Comparison of ENCODE assay signal across 15 cellular contexts in genomic region chr22:38098410-38099249, GRCh38. TPM values are rescaled to one million over a fixed set of nuclear protein-coding genes. Genes with fewer than 3 reads are reported as not detected.
DNase-seq lines count a peak whose midpoint lies in the region; ATAC-seq and TF ChIP-seq lines count a peak whose summit lies in the region.
"Had no signal": no experiment of that assay in that cellular context is flagged by ENCODE, and none has a peak within 500 bp of the region (broad histone marks: within the 10 kb centered on the region; RNA-seq: fewer than 3 reads in every experiment).

No MANE protein-coding gene starts in this region.

- no peak for TF ChIP-seq EP300 in SK-N-SH (IDR thresholded peaks at IDR 0.05; ENCODE audit: borderline replicate concordance in 1 of 2, low read depth in 1 of 2, low read length in 1 of 2)

- H3K27me3 ChIP-seq in SK-N-SH (ENCODE audit: insufficient read depth): no peaks in the 10 kb centered on the region
- no peaks in the 10 kb centered on the region for H3K27me3 ChIP-seq in upper lobe of right lung
- H3K27me3 ChIP-seq in gastrocnemius medialis: no peaks in the 10 kb centered on the region

- TF ChIP-seq CTCF in SK-N-SH (IDR thresholded peaks at IDR 0.05) (no peak), cardiac fibroblast (IDR thresholded peaks at IDR 0.05; ENCODE audit: low read depth, low read length) (no peak), upper lobe of right lung (IDR thresholded peaks at IDR 0.05) (no peak), gastrocnemius medialis (IDR thresholded peaks at IDR 0.05 in 4 of 5, conservative IDR thresholded peaks at IDR 0.05 in 1 of 5) (no peak)

- no peak for DNase-seq in SK-N-SH
- peak; percentile 46 to 76 for DNase-seq in cardiac fibroblast (ENCODE audit: low read depth in 2 of 2)
- DNase-seq in left colon: no peak
- no peak for DNase-seq in upper lobe of right lung
- DNase-seq in germinal center (ENCODE audit: low spot score): no peak
- DNase-seq in gastrocnemius medialis: no peak
- no peak for DNase-seq in NCI-H1417 (lab: John Stamatoyannopoulos, UW)
- DNase-seq: activated CD4-positive, alpha-beta T cell treated with anti-CD3 and anti-CD28 coated beads for 36 hours; activated T-cell treated with anti-CD3 and anti-CD28 coated beads, Interleukin-2, amount 50 U/mL, for 24 hours; NCI-H2107 had no signal

- H3K79me2 ChIP-seq in SK-N-SH (ENCODE audit: insufficient read depth): no peaks in the 10 kb centered on the region

- in situ Hi-C loops in gastrocnemius medialis (cut with MboI; ENCODE audit: low sequenced_read_pairs in 4 of 4): no loop called here

- peak; percentile 47; the same call in 2 of the 3 replicates for ATAC-seq in SK-N-SH treated with all-trans-retinoic acid at 6 μM for 48 hours
- ATAC-seq in left colon: peak; percentile 21
- peak; percentile 13 for ATAC-seq in upper lobe of right lung
- no peak for ATAC-seq in gastrocnemius medialis
- ATAC-seq: activated CD4-positive, alpha-beta T cell treated with anti-CD3 and anti-CD28 coated beads for 36 hours had no signal

- intact Hi-C loops in left colon (cut with DNase I, micrococcal nuclease): no loop called here
- intact Hi-C loops in upper lobe of right lung (cut with DNase I): no loop called here
- intact Hi-C loops in gastrocnemius medialis (cut with DNase I; ENCODE audit: low total_unique reads): no loop called here

- no peaks in the 10 kb centered on the region for H3F3A ChIP-seq in SK-N-SH (replicated peaks; ENCODE audit: insufficient read depth)

- H3K4me1 ChIP-seq in SK-N-SH (ENCODE audit: control insufficient read depth in 1 of 2, insufficient read depth in 2 of 2, low read depth in 1 of 2, low read length in 1 of 2) (no peaks in the 10 kb centered on the region), upper lobe of right lung (peaks cover 5% of the 10 kb centered on the region), gastrocnemius medialis (no peaks in the 10 kb centered on the region)

- H3K27ac ChIP-seq in SK-N-SH (ENCODE audit: low read depth in 2 of 2, low read length in 1 of 2) (no peak overlapping the region), upper lobe of right lung (no peak overlapping the region), gastrocnemius medialis (no peak overlapping the region)
- H3K27ac ChIP-seq: 22Rv1, HL-60 had no signal

- no peak overlapping the region for H3K9ac ChIP-seq in SK-N-SH

- H2AFZ ChIP-seq in SK-N-SH (ENCODE audit: low read depth): no peak overlapping the region

- H4K20me1 ChIP-seq in SK-N-SH (ENCODE audit: insufficient read depth): no peaks in the 10 kb centered on the region

- H3K36me3 ChIP-seq in SK-N-SH (replicated peaks in 1 of 2; ENCODE audit: control insufficient read depth in 1 of 2, insufficient read depth in 2 of 2, low read length in 1 of 2) (no peaks in the 10 kb centered on the region), upper lobe of right lung (no peaks in the 10 kb centered on the region), gastrocnemius medialis (no peaks in the 10 kb centered on the region)

- H3K9me2 ChIP-seq in SK-N-SH: no peaks in the 10 kb centered on the region

- no peak for TF ChIP-seq POLR2A in gastrocnemius medialis (IDR thresholded peaks at IDR 0.05)

- 62% methylated on average over 6 of the region's 9 CpGs for WGBS in SK-N-SH (ENCODE audit: low lambda C conversion rate)

- no peak for TF ChIP-seq RAD21 in SK-N-SH (IDR thresholded peaks at IDR 0.05; ENCODE audit: low read length)

- POLR2A ChIA-PET in SK-N-SH (lab: Yijun Ruan, JAX): interaction anchor here (1.2 kb wide), 1 partner anchor 14 kb away, joined by 3 read pairs; no protein-coding TSS in a partner anchor

- no peaks in the 10 kb centered on the region for H3K9me3 ChIP-seq in SK-N-SH
- no peaks in the 10 kb centered on the region for H3K9me3 ChIP-seq in upper lobe of right lung
- H3K9me3 ChIP-seq in gastrocnemius medialis: no peaks in the 10 kb centered on the region

- H3K4me3 ChIP-seq in SK-N-SH (ENCODE audit: low read depth in 2 of 2, low read length in 1 of 2) (no peak overlapping the region), cardiac fibroblast (replicated peaks in 1 of 2; ENCODE audit: low read depth in 2 of 2, low read length in 2 of 2) (no peak overlapping the region), upper lobe of right lung (no peak overlapping the region), gastrocnemius medialis (no peak overlapping the region)

- CTCF ChIA-PET in SK-N-SH (lab: Yijun Ruan, JAX): no interaction called here

- H3K4me2 ChIP-seq in SK-N-SH: no peak overlapping the region

TF ChIP-seq in SK-N-SH treated with all-trans-retinoic acid at 6 μM for 48 hours, 23 proteins besides CTCF, POLR2A, EP300 and RAD21:
- no peak for TF ChIP-seq ZNF70 (CRISPR knock-in tag; IDR thresholded peaks at IDR 0.05)
- TF ChIP-seq TCF4 (CRISPR knock-in tag; IDR thresholded peaks at IDR 0.05; ENCODE audit: borderline replicate concordance): no peak
- TF ChIP-seq CREB5 (CRISPR knock-in tag; IDR thresholded peaks at IDR 0.05; ENCODE audit: low read depth): no peak
- TF ChIP-seq OSR1 (CRISPR knock-in tag; IDR thresholded peaks at IDR 0.05): no peak
- no peak for TF ChIP-seq PPARA (CRISPR knock-in tag; IDR thresholded peaks at IDR 0.05; ENCODE audit: borderline replicate concordance)
- no peak for TF ChIP-seq ZFP30 (CRISPR knock-in tag; IDR thresholded peaks at IDR 0.05)
- no peak for TF ChIP-seq ZNF565 (CRISPR knock-in tag; conservative IDR thresholded peaks at IDR 0.05; ENCODE audit: low read depth)
- TF ChIP-seq ISL1 (CRISPR knock-in tag; IDR thresholded peaks at IDR 0.05): no peak
- no peak for TF ChIP-seq GLIS3 (CRISPR knock-in tag; IDR thresholded peaks at IDR 0.05)
- no peak for TF ChIP-seq ARNTL (CRISPR knock-in tag; IDR thresholded peaks at IDR 0.05; ENCODE audit: borderline replicate concordance, low read depth)
- no peak for TF ChIP-seq SNAI2 (CRISPR knock-in tag; IDR thresholded peaks at IDR 0.05)

TF ChIP-seq in SK-N-SH, 30 proteins besides CTCF, POLR2A, EP300 and RAD21:
- no peak for TF ChIP-seq POLR2AphosphoS5 (IDR thresholded peaks at IDR 0.05; ENCODE audit: low read depth, low read length)

RNA-seq across cellular contexts. Expression of gene BAIAP2L2, which starts 11.9 kb away (rescaled TPM):
- polyA plus RNA-seq in SK-N-SH (2012; rRNA removed): 0.13 and 0.16 TPM in 2 replicates
- 0.03 and 0.05 TPM in 2 replicates for polyA plus RNA-seq in SK-N-SH (2012; cell fraction: cytosol; rRNA removed)
- polyA plus RNA-seq in SK-N-SH (2012; cell fraction: nucleus; rRNA removed): 1.4 and 2.6 TPM in 2 replicates
- total RNA-seq in left colon: 10 to 100 TPM; 61.2 to 84.6 TPM
- total RNA-seq in upper lobe of right lung: 0.29 TPM
- total RNA-seq in gastrocnemius medialis: 1 to 10 TPM in 1 of 4 donors, under 1 TPM in 2, not detected in 1; 0.16 to 1.7 (median 0.72) TPM

RNA-seq across cellular contexts. Expression of gene SLC16A8, which starts 14.6 kb away (rescaled TPM):
- not detected in 2 replicates for polyA plus RNA-seq in SK-N-SH (2012; rRNA removed)
- not detected in 2 replicates for polyA plus RNA-seq in SK-N-SH (2012; cell fraction: cytosol; rRNA removed)
- polyA plus RNA-seq in SK-N-SH (2012; cell fraction: nucleus; rRNA removed): not detected in 2 replicates
- not detected for total RNA-seq in left colon
- total RNA-seq in upper lobe of right lung: not detected
- total RNA-seq in gastrocnemius medialis: under 1 TPM in 1 of 4 donors, not detected in 3; 0.42 TPM
- total RNA-seq: activated CD4-positive, alpha-beta T cell treated with anti-CD3 and anti-CD28 coated beads for 36 hours; MCF 10A; T-helper 1 cell treated with Interleukin-12 subunit alpha and Interleukin-12 subunit beta and Interleukin-4 antibody, amounts not matched to agents 30 ng/mL and 1 ng/mL, for 36 hours had no signal

RNA-seq across cellular contexts. Expression of gene PICK1, which starts 41.4 kb away (rescaled TPM):
- polyA plus RNA-seq in SK-N-SH (2012; rRNA removed): 36.8 and 42.8 TPM in 2 replicates
- polyA plus RNA-seq in SK-N-SH (2012; cell fraction: cytosol; rRNA removed): 18.4 and 21.9 TPM in 2 replicates
- polyA plus RNA-seq in SK-N-SH (2012; cell fraction: nucleus; rRNA removed): 147 and 161 TPM in 2 replicates
- 10 to 100 TPM; 34.3 to 40.4 TPM for total RNA-seq in left colon
- total RNA-seq in upper lobe of right lung: 31.8 TPM
- total RNA-seq in gastrocnemius medialis: 10 to 100 TPM; 36.4 to 63.8 (median 50.1) TPM

Comparison
In these comparisons a context has a peak if more than half of its experiments do, and no peak if none do; other contexts are left out.
1. ATAC-seq: peak in SK-N-SH treated with all-trans-retinoic acid at 6 μM for 48 hours (single experiment), left colon (single experiment) and upper lobe of right lung (single experiment); none in gastrocnemius medialis (0 of 2).
2. DNase-seq: peak in cardiac fibroblast (2 of 2); none in SK-N-SH (single experiment), left colon (0 of 2), upper lobe of right lung (single experiment), germinal center (single experiment), gastrocnemius medialis (0 of 2) and NCI-H1417 (0 of 3).
3. RNA of gene BAIAP2L2, which starts 11.9 kb away (total RNA-seq): 61.2 to 84.6 TPM in left colon; 0.16 to 1.7 TPM in gastrocnemius medialis and 0.29 TPM in upper lobe of right lung (single experiment); every median in the first group is over 10 times any median in the second.